ENCODE assay signal across 8 cellular contexts in the genomic region with DNA sequence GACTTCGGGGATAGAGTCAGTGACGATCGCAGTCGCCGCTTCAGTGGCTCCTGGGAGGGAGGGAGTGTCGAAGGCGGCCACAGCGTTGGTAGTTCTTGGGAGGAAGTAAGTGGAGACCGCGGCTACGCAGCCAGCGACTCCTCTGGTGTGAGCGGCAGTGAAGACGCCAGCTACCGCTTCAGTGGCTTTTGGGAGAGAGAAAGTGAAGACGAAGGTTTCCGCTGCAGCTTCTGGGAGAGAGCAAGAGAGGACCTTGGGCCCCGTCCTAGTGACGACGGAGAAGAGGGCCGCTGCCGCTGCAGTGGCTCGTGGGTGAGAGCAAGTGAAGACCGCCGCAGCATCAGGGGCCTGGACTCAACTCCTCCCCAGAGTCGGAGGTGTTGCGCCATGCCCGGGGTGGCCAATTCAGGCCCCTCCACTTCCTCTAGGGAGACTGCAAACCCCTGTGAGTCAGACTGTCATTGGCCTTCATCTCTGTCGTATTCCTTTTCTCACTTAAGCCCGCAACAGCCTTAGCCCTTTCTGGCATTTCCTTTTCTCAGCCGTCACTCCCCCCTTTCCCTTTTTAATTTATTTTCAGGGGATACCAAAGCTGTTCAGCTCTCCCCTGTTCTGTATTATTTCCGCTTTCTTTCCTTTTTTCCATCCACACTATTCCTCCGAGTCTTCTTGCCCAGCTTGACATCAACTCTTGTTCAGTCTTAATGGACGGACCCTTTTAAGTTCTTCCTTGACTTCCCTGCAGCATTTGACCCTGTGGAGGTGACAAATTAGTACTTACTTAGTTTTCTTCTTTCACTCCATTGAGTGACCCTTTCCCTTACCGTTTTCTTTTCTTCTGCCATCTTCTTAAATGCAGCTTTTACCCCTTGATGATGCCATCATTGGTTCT. TPM values are rescaled to one million over a fixed set of nuclear protein-coding genes. Genes with fewer than 3 reads are reported as not detected.
DNase-seq lines count a peak whose midpoint lies in the region; ATAC-seq and TF ChIP-seq lines count a peak whose summit lies in the region.

No MANE protein-coding gene starts in this region.

- TF ChIP-seq CTCF in Calu3 (IDR thresholded peaks at IDR 0.05; ENCODE audit: unreplicated experiment) (no peak), HL-60 (IDR thresholded peaks at IDR 0.05; ENCODE audit: insufficient read depth, low read length) (no peak), ascending aorta (IDR thresholded peaks at IDR 0.05) (no peak)

- H3K27ac ChIP-seq in HL-60 (replicated peaks) (peak overlapping the region; percentile 83), ascending aorta (peak overlapping the region; percentile 86 to 92)

- CTCF ChIA-PET in Calu3 (lab: Charles Lee) = no interaction called here

- H3K4me3 ChIP-seq in HL-60 (replicated peaks; ENCODE audit: insufficient read depth, low read length) (peak overlapping the region; percentile 92), ascending aorta (peak overlapping the region; percentile 73 to 93)

- peaks cover 42% of the 10 kb centered on the region for H3K36me3 Mint-ChIP-seq in Calu3 (ENCODE audit: insufficient read depth, unreplicated experiment)
- H3K36me3 Mint-ChIP-seq in T-helper 2 cell treated with Interferon-gamma antibody and Interleukin-4, amounts not matched to agents 5 μg/mL and 100 μg/mL, for 36 hours (ENCODE audit: low read depth) = peaks cover 15% of the 10 kb centered on the region

- peaks cover 19 to 30% of the 10 kb centered on the region in 2 donors for H3K36me3 ChIP-seq in ascending aorta

- H3K27me3 Mint-ChIP-seq in Calu3 (ENCODE audit: unreplicated experiment) = no peaks in the 10 kb centered on the region
- H3K27me3 Mint-ChIP-seq in T-helper 2 cell treated with Interferon-gamma antibody and Interleukin-4, amounts not matched to agents 5 μg/mL and 100 μg/mL, for 36 hours (ENCODE audit: low read depth) = no peaks in the 10 kb centered on the region

- H3K27me3 ChIP-seq in HL-60 (ENCODE audit: insufficient read depth, poor library complexity, severe bottlenecking) = no peaks in the 10 kb centered on the region
- H3K27me3 ChIP-seq in ascending aorta = no peaks in the 10 kb centered on the region

- peak overlapping the region; percentile 67 for H3K27ac Mint-ChIP-seq in Calu3 (ENCODE audit: unreplicated experiment)
- H3K27ac Mint-ChIP-seq in T-helper 2 cell treated with Interferon-gamma antibody and Interleukin-4, amounts not matched to agents 5 μg/mL and 100 μg/mL, for 36 hours = peak overlapping the region; percentile 95

- no TSS peak for BruUV-seq in Calu3 (replicated peaks; lab: Mats Ljungman, UMichigan)

- H3K9me3 ChIP-seq in ascending aorta = no peaks in the 10 kb centered on the region

- intact Hi-C loops in Calu3 (cut with micrococcal nuclease; ENCODE audit: unreplicated experiment) = no loop called here
- intact Hi-C loops in ascending aorta (cut with DNase I) = loop anchor here (5.0 kb wide), 1 partner anchor 472 kb away; no protein-coding TSS in a partner anchor
- intact Hi-C loops in sciatic nerve (cut with DNase I) = no loop called here

- peak overlapping the region; percentile 79 for H3K4me3 Mint-ChIP-seq in Calu3 (ENCODE audit: low read depth, unreplicated experiment)
- H3K4me3 Mint-ChIP-seq in T-helper 2 cell treated with Interferon-gamma antibody and Interleukin-4, amounts not matched to agents 5 μg/mL and 100 μg/mL, for 36 hours = peak overlapping the region; percentile 99

- peaks cover 31% of the 10 kb centered on the region for H3K4me1 Mint-ChIP-seq in Calu3 (ENCODE audit: low read depth, unreplicated experiment)
- peaks cover 22% of the 10 kb centered on the region for H3K4me1 Mint-ChIP-seq in T-helper 2 cell treated with Interferon-gamma antibody and Interleukin-4, amounts not matched to agents 5 μg/mL and 100 μg/mL, for 36 hours (ENCODE audit: low read depth)

- ATAC-seq in GM19468 (IDR thresholded peaks at IDR 0.05; ENCODE audit: extremely low read depth, unreplicated experiment) (peak; percentile 22), sciatic nerve (peak; percentile 78)

- DNase-seq in Calu3 (peak; percentile 41), HL-60 (ENCODE audit: low read depth in 1 of 2, low spot score in 1 of 2) (peak; percentile 72 to 94), ascending aorta (ENCODE audit: low spot score in 2 of 2) (peak; percentile 23 to 90), hypothalamus (lab: John Stamatoyannopoulos, UW) (peak in 43 of 51 donors; percentile 5 to 77 (median 29)), sciatic nerve (ENCODE audit: low spot score) (peak; percentile 73), epidermal melanocyte (ENCODE audit: insufficient read length, low spot score) (no peak)
- DNase-seq in T-helper 2 cell treated with Interferon-gamma antibody and Interleukin-4, amounts not matched to agents 5 μg/mL and 100 μg/mL, for 36 hours (ENCODE audit: low spot score) = peak; percentile 57

- no peaks in the 10 kb centered on the region for H3K9me3 Mint-ChIP-seq in Calu3 (ENCODE audit: low read depth, unreplicated experiment)
- H3K9me3 Mint-ChIP-seq in T-helper 2 cell treated with Interferon-gamma antibody and Interleukin-4, amounts not matched to agents 5 μg/mL and 100 μg/mL, for 36 hours = no peaks in the 10 kb centered on the region

- H3K4me1 ChIP-seq in ascending aorta = peaks cover 4 to 23% of the 10 kb centered on the region in 2 donors

RNA-seq across cellular contexts. Expression of gene ANKRD42, which starts 1.0 kb away (rescaled TPM):
- total RNA-seq in Calu3 (2022) = 5.2 and 5.6 TPM in 2 replicates
- total RNA-seq in ascending aorta = 25.1 TPM
- total RNA-seq in sciatic nerve = 10.7 TPM

RNA-seq across cellular contexts. Expression of gene PCF11, which starts 37.6 kb away (rescaled TPM):
- total RNA-seq in Calu3 (2022) = 45.0 and 48.8 TPM in 2 replicates
- total RNA-seq in ascending aorta = 19.2 TPM
- total RNA-seq in sciatic nerve = 84.4 TPM
